ENCODE assay signal across 15 cellular contexts in genomic region chrX:37454537-37455285, GRCh38.
DNase-seq lines count a peak whose midpoint lies in the region; ATAC-seq, FAIRE-seq and TF ChIP-seq lines count a peak whose summit lies in the region.
"Had no signal": no experiment of that assay in that cellular context is flagged by ENCODE, and none has a peak within 500 bp of the region (broad histone marks: within the 10 kb centered on the region; RNA-seq: fewer than 3 reads in every experiment).

No MANE protein-coding gene starts in this region.

- 18 to 38% methylated on average over 1 to 2 of the region's 2 CpGs for WGBS in tibial nerve, 2 donors

- FAIRE-seq in bronchial epithelial cell (lab: Jason Lieb, UNC) (peak; percentile 93), keratinocyte (lab: Jason Lieb, UNC) (peak; percentile 99)

- H3K4me3 ChIP-seq in bronchial epithelial cell (ENCODE audit: low read depth, low read length) (no peak overlapping the region), keratinocyte (ENCODE audit: control insufficient read depth in 2 of 3, extremely low read depth in 1 of 3, insufficient read depth in 2 of 3, low read depth in 1 of 3, low read length in 3 of 3) (no peak overlapping the region), tibial nerve (no peak overlapping the region)
- H3K4me3 ChIP-seq: right lobe of liver had no signal

- H3K9ac ChIP-seq in keratinocyte (ENCODE audit: control insufficient read depth, extremely low read depth, insufficient read depth, low read length): no peak overlapping the region

- H3K27me3 ChIP-seq in bronchial epithelial cell (ENCODE audit: control insufficient read depth, insufficient read depth, low read length) (no peaks in the 10 kb centered on the region), keratinocyte (ENCODE audit: control insufficient read depth, extremely low read depth, insufficient read depth, low read length) (no peaks in the 10 kb centered on the region), tibial nerve (no peaks in the 10 kb centered on the region)
- H3K27me3 ChIP-seq: right lobe of liver had no signal

- peak overlapping the region; percentile 48 for H2AFZ ChIP-seq in keratinocyte (ENCODE audit: control insufficient read depth, low read length)

- H3K27ac ChIP-seq in keratinocyte (ENCODE audit: control insufficient read depth, insufficient read depth, low read length) (peak overlapping the region; percentile 48), tibial nerve (no peak overlapping the region)
- H3K27ac ChIP-seq: right lobe of liver had no signal

- H3K4me2 ChIP-seq in keratinocyte (ENCODE audit: control insufficient read depth, extremely low read depth, insufficient read depth, low read depth, low read length): peak overlapping the region; percentile 48

- no peak overlapping the region for H3K4me3 Mint-ChIP-seq in activated CD4-positive, alpha-beta T cell treated with anti-CD3 and anti-CD28 coated beads, Interleukin-2, amount 10 ng/mL, durations not matched to agents 24 days and 14 days
- H3K4me3 Mint-ChIP-seq: dendritic cell treated with granulocyte-macrophage colony-stimulating factor and Interleukin-4, amounts not matched to agents 40 ng/mL and 50 ng/mL, for 4 days had no signal

- intact Hi-C loops in activated CD4-positive, alpha-beta T cell treated with anti-CD3 and anti-CD28 coated beads, Interleukin-2, amount 10 ng/mL, durations not matched to agents 24 days and 14 days (cut with micrococcal nuclease): no loop called here

- no peaks in the 10 kb centered on the region for H4K20me1 ChIP-seq in keratinocyte (ENCODE audit: control insufficient read depth, extremely low read depth, insufficient read depth, low read length)

- dilution Hi-C loops in keratinocyte (cut with MboI; ENCODE audit: extremely low pct_ligation_motif_present, low sequenced_read_pairs): no loop called here

- DNase-seq in AG20443 (ENCODE audit: low spot score) (peak; percentile 9), LHCN-M2 (ENCODE audit: low read depth) (peak; percentile 39), bronchial epithelial cell (ENCODE audit: low read depth) (peak; percentile 85), keratinocyte (ENCODE audit: low read depth, low spot score) (peak; percentile 45), tibial nerve (ENCODE audit: low spot score in 2 of 2) (no peak)
- no peak for DNase-seq in stimulated activated naive CD8-positive, alpha-beta T cell treated with anti-CD3 and anti-CD28 coated beads, Interleukin-15, Interleukin-2, amounts not matched to agents 100 U/mL and 50 U/mL, for 24 hours
- no peak for DNase-seq in activated CD4-positive, alpha-beta T cell treated with anti-CD3 and anti-CD28 coated beads, Interleukin-2, amount 10 ng/mL, durations not matched to agents 24 days and 14 days
- DNase-seq: activated CD4-positive, CD25-positive, alpha-beta regulatory T cell treated with anti-CD3 and anti-CD28 coated beads, Interleukin-2, amount 50 U/mL, for 72 hours; GF-D8; hippocampal formation; right lobe of liver; SHP77 treated with DMSO at 0.1 percent for 48 hours had no signal

- no peaks in the 10 kb centered on the region for H3K79me2 ChIP-seq in keratinocyte (ENCODE audit: control insufficient read depth, insufficient read depth, low read length)

- TF ChIP-seq CTCF in bronchial epithelial cell (IDR thresholded peaks at IDR 0.05; ENCODE audit: insufficient read depth, low read length, severe bottlenecking): no peak
- TF ChIP-seq CTCF in keratinocyte (optimal IDR thresholded peaks at IDR 0.05 in 1 of 3, IDR thresholded peaks at IDR 0.05 in 1 of 3, conservative IDR thresholded peaks at IDR 0.05 in 1 of 3; ENCODE audit: extremely low read depth in 1 of 3, insufficient read depth in 2 of 3, low read length in 3 of 3): no peak
- TF ChIP-seq CTCF in tibial nerve (IDR thresholded peaks at IDR 0.05): no peak

- H3K27ac Mint-ChIP-seq in activated CD4-positive, alpha-beta T cell treated with anti-CD3 and anti-CD28 coated beads, Interleukin-2, amount 10 ng/mL, durations not matched to agents 24 days and 14 days: no peak overlapping the region
- H3K27ac Mint-ChIP-seq: activated T-helper 2 cell treated with anti-CD3 and anti-CD28 coated beads, Interferon-gamma antibody, Interleukin-2, Interleukin-4, amounts not matched to agents 10 μg/mL and 5 μg/mL and 100 μg/mL, durations not matched to agents 14 hours and 24 hours and 36 hours; dendritic cell treated with granulocyte-macrophage colony-stimulating factor and Interleukin-4, amounts not matched to agents 40 ng/mL and 50 ng/mL, for 4 days had no signal

- no peak for TF ChIP-seq EP300 in tibial nerve (IDR thresholded peaks at IDR 0.05)

- H3K36me3 ChIP-seq in bronchial epithelial cell (ENCODE audit: control insufficient read depth, insufficient read depth, low read length) (no peaks in the 10 kb centered on the region), keratinocyte (ENCODE audit: control insufficient read depth in 2 of 2, extremely low read depth in 1 of 2, insufficient read depth in 2 of 2, low read length in 2 of 2) (peaks cover 0 to 4% of the 10 kb centered on the region in 2 experiments), tibial nerve (no peaks in the 10 kb centered on the region)
- H3K36me3 ChIP-seq: right lobe of liver had no signal

- H3K4me1 ChIP-seq in keratinocyte (ENCODE audit: control insufficient read depth, extremely low read depth, insufficient read depth, low read length): peaks cover 28% of the 10 kb centered on the region
- no peaks in the 10 kb centered on the region for H3K4me1 ChIP-seq in tibial nerve
- H3K4me1 ChIP-seq: right lobe of liver had no signal

- no peaks in the 10 kb centered on the region for H3K9me3 Mint-ChIP-seq in activated CD4-positive, alpha-beta T cell treated with anti-CD3 and anti-CD28 coated beads, Interleukin-2, amount 10 ng/mL, durations not matched to agents 24 days and 14 days
- H3K9me3 Mint-ChIP-seq: activated T-helper 2 cell treated with anti-CD3 and anti-CD28 coated beads, Interferon-gamma antibody, Interleukin-2, Interleukin-4, amounts not matched to agents 10 μg/mL and 5 μg/mL and 100 μg/mL, durations not matched to agents 14 hours and 24 hours and 36 hours; dendritic cell treated with granulocyte-macrophage colony-stimulating factor and Interleukin-4, amounts not matched to agents 40 ng/mL and 50 ng/mL, for 4 days had no signal

- no peaks in the 10 kb centered on the region for H3K9me3 ChIP-seq in keratinocyte (ENCODE audit: control insufficient read depth, low read depth, low read length)
- no peaks in the 10 kb centered on the region for H3K9me3 ChIP-seq in tibial nerve
- H3K9me3 ChIP-seq: right lobe of liver had no signal

- ATAC-seq in stimulated activated naive CD8-positive, alpha-beta T cell treated with anti-CD3 and anti-CD28 coated beads, Interleukin-15, Interleukin-2, amounts not matched to agents 100 U/mL and 50 U/mL, for 24 hours: no peak
- no peak for ATAC-seq in GM18873 (IDR thresholded peaks at IDR 0.05; ENCODE audit: low FRiP score, unreplicated experiment)

- no peaks in the 10 kb centered on the region for H3K9me1 ChIP-seq in keratinocyte (ENCODE audit: control insufficient read depth, extremely low read depth, insufficient read depth, low read length)

- TF ChIP-seq POLR2A in tibial nerve (IDR thresholded peaks at IDR 0.05): no peak

- no peaks in the 10 kb centered on the region for H3K36me3 Mint-ChIP-seq in activated CD4-positive, alpha-beta T cell treated with anti-CD3 and anti-CD28 coated beads, Interleukin-2, amount 10 ng/mL, durations not matched to agents 24 days and 14 days (ENCODE audit: low read depth)

- H3K4me1 Mint-ChIP-seq in activated CD4-positive, alpha-beta T cell treated with anti-CD3 and anti-CD28 coated beads, Interleukin-2, amount 10 ng/mL, durations not matched to agents 24 days and 14 days: no peaks in the 10 kb centered on the region

- H3K27me3 Mint-ChIP-seq in activated CD4-positive, alpha-beta T cell treated with anti-CD3 and anti-CD28 coated beads, Interleukin-2, amount 10 ng/mL, durations not matched to agents 24 days and 14 days: no peaks in the 10 kb centered on the region
- H3K27me3 Mint-ChIP-seq: dendritic cell treated with granulocyte-macrophage colony-stimulating factor and Interleukin-4, amounts not matched to agents 40 ng/mL and 50 ng/mL, for 4 days had no signal

Comparison
In these comparisons a context has a peak if more than half of its experiments do, and no peak if none do; other contexts are left out.
1. DNase-seq: peak in AG20443 (single experiment), LHCN-M2 (single experiment), bronchial epithelial cell (single experiment) and keratinocyte (single experiment); none in stimulated activated naive CD8-positive, alpha-beta T cell treated with anti-CD3 and anti-CD28 coated beads, Interleukin-15, Interleukin-2, amounts not matched to agents 100 U/mL and 50 U/mL, for 24 hours (single experiment), tibial nerve (0 of 2) and activated CD4-positive, alpha-beta T cell treated with anti-CD3 and anti-CD28 coated beads, Interleukin-2, amount 10 ng/mL, durations not matched to agents 24 days and 14 days (single experiment).